In the genomic region with DNA sequence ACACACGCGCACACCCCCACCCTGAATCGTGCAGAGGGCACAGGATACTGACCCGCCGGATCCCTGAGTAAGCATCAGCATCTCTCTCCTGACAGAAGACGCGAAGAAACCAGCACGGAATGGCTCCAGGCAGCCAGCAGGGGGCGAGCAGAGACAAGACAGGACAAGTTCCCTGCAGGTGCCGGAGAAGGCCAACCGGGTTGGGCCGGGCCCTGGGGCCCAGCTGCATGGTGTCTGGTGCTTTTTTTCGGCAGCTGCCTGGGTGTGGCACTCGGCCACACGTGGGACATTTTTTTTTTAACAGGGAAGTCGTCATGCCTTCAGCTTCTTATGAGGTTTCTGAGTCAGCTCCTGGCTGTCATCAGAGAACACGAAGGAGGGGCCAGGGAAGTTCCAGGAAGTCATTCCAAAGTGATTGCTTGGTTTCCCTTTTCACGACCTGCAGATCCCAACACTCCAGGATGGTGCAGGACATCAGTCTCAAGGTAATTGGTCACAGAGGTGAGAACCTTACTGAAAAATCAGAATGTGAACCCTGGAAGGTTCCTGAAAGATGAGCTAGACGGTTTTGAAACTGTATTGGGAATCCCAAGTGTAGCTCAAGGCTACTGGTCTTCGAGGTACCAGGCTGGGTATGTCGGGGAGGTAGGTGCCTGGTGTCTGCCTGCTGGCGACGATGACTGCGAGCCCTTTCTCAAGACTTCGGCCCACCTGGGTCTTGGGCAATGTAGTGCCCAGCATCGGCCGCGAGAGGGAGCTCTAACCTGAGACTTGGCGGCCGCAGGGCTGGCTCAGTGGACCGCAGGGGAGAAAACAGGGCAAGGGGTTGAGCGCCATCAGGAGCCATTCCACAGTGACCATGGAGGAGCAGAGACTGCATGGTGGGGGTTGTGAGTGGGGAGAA, we compare ENCODE assay signal across 8 cellular contexts.
DNase-seq lines count a peak whose midpoint lies in the region; ATAC-seq lines count a peak whose summit lies in the region.

No MANE protein-coding gene starts in this region.

- no peaks in the 10 kb centered on the region for H3K27me3 ChIP-seq in CD4-positive, alpha-beta memory T cell (ENCODE audit: insufficient read depth, low read length)
- no peaks in the 10 kb centered on the region for H3K27me3 ChIP-seq in Karpas-422 (ENCODE audit: low read length)

- peaks cover 11% of the 10 kb centered on the region for H3K4me1 ChIP-seq in CD4-positive, alpha-beta memory T cell (ENCODE audit: insufficient read depth, low read length)
- peaks cover 4% of the 10 kb centered on the region for H3K4me1 ChIP-seq in Karpas-422 (ENCODE audit: low read length)

- H3K27ac ChIP-seq in CD4-positive, alpha-beta memory T cell (ENCODE audit: low read depth, low read length) = no peak overlapping the region
- no peak overlapping the region for H3K27ac ChIP-seq in Karpas-422 (ENCODE audit: low read length)

- H3K79me2 ChIP-seq in Karpas-422 (ENCODE audit: low read length) = no peaks in the 10 kb centered on the region

- H3K27me3 Mint-ChIP-seq in CD4-positive, alpha-beta memory T cell = peaks cover 0 to 24% of the 10 kb centered on the region in 2 donors
- peaks cover 12% of the 10 kb centered on the region for H3K27me3 Mint-ChIP-seq in activated T-helper 1 cell treated with anti-CD3 and anti-CD28 coated beads, Interleukin-12 subunit alpha, Interleukin-12 subunit beta, Interleukin-2, Interleukin-4 antibody, amounts not matched to agents 30 ng/mL and 10 ng/mL and 1 ng/mL, durations not matched to agents 14 hours and 24 hours and 36 hours (ENCODE audit: insufficient read depth)
- peaks cover 0 to 11% of the 10 kb centered on the region in 2 donors for H3K27me3 Mint-ChIP-seq in natural killer cell treated with Interleukin-12 subunit alpha and Interleukin-12 subunit beta and Interleukin-15 and Interleukin-18, amount 100 ng/mL, for 72 hours
- H3K27me3 Mint-ChIP-seq in stimulated activated memory B cell treated with anti-CD40 and anti-IgM and Interleukin-4, amounts not matched to agents 10 μg/mL and 1 μg/mL and 100 μg/mL, for 72 hours = peaks cover 55% of the 10 kb centered on the region

- no peak overlapping the region for H3K4me2 ChIP-seq in Karpas-422 (ENCODE audit: low read depth, low read length, poor library complexity, severe bottlenecking)

- no peaks in the 10 kb centered on the region for H3K9me3 Mint-ChIP-seq in CD4-positive, alpha-beta memory T cell
- H3K9me3 Mint-ChIP-seq in activated T-helper 1 cell treated with anti-CD3 and anti-CD28 coated beads, Interleukin-12 subunit alpha, Interleukin-12 subunit beta, Interleukin-2, Interleukin-4 antibody, amounts not matched to agents 30 ng/mL and 10 ng/mL and 1 ng/mL, durations not matched to agents 14 hours and 24 hours and 36 hours = no peaks in the 10 kb centered on the region
- H3K9me3 Mint-ChIP-seq in natural killer cell treated with Interleukin-12 subunit alpha and Interleukin-12 subunit beta and Interleukin-15 and Interleukin-18, amount 100 ng/mL, for 72 hours = no peaks in the 10 kb centered on the region
- no peaks in the 10 kb centered on the region for H3K9me3 Mint-ChIP-seq in stimulated activated memory B cell treated with anti-CD40 and anti-IgM and Interleukin-4, amounts not matched to agents 10 μg/mL and 1 μg/mL and 100 μg/mL, for 72 hours

- peaks cover 3% of the 10 kb centered on the region; the same call in 1 of the 2 replicates for H4K20me1 ChIP-seq in Karpas-422 (ENCODE audit: insufficient read depth, low read depth, low read length)

- H3K36me3 Mint-ChIP-seq in CD4-positive, alpha-beta memory T cell = no peaks in the 10 kb centered on the region
- H3K36me3 Mint-ChIP-seq in activated T-helper 1 cell treated with anti-CD3 and anti-CD28 coated beads, Interleukin-12 subunit alpha, Interleukin-12 subunit beta, Interleukin-2, Interleukin-4 antibody, amounts not matched to agents 30 ng/mL and 10 ng/mL and 1 ng/mL, durations not matched to agents 14 hours and 24 hours and 36 hours (ENCODE audit: low read depth) = no peaks in the 10 kb centered on the region
- no peaks in the 10 kb centered on the region for H3K36me3 Mint-ChIP-seq in natural killer cell treated with Interleukin-12 subunit alpha and Interleukin-12 subunit beta and Interleukin-15 and Interleukin-18, amount 100 ng/mL, for 72 hours
- H3K36me3 Mint-ChIP-seq in stimulated activated memory B cell treated with anti-CD40 and anti-IgM and Interleukin-4, amounts not matched to agents 10 μg/mL and 1 μg/mL and 100 μg/mL, for 72 hours = no peaks in the 10 kb centered on the region

- POLR2A ChIA-PET in CD4-positive, alpha-beta memory T cell (lab: Charles Lee; ENCODE audit: partially characterized antibody) = interaction anchor here (0.6 to 1.3 kb wide), 3 partner anchors 453 to 1558 kb away, joined by 3 to 5 read pairs (median 3); a partner anchor contains a TSS

- peak; percentile 68 to 84 (median 71) for DNase-seq in CD4-positive, alpha-beta memory T cell
- DNase-seq in Karpas-422 (peak; percentile 93), RPMI7951 (ENCODE audit: low read depth) (peak; percentile 98), fibroblast of peridontal ligament (ENCODE audit: extremely low read depth) (peak; percentile 89)
- DNase-seq in activated T-helper 1 cell treated with anti-CD3 and anti-CD28 coated beads, Interleukin-12 subunit alpha, Interleukin-12 subunit beta, Interleukin-2, Interleukin-4 antibody, amounts not matched to agents 30 ng/mL and 10 ng/mL and 1 ng/mL, durations not matched to agents 14 hours and 24 hours and 36 hours (ENCODE audit: low spot score) = peak; percentile 72
- peak; percentile 75 for DNase-seq in natural killer cell treated with Interleukin-12 subunit alpha and Interleukin-12 subunit beta and Interleukin-15 and Interleukin-18, amount 100 ng/mL, for 72 hours (ENCODE audit: low spot score)

- H3K9me3 ChIP-seq in CD4-positive, alpha-beta memory T cell (ENCODE audit: control insufficient read depth in 1 of 2, low read length in 2 of 2) = no peaks in the 10 kb centered on the region
- no peaks in the 10 kb centered on the region for H3K9me3 ChIP-seq in Karpas-422 (ENCODE audit: low read length)

- no peak overlapping the region for H2AFZ ChIP-seq in Karpas-422 (ENCODE audit: low read length)

- peak; percentile 66 for ATAC-seq in GM21423 (IDR thresholded peaks at IDR 0.05; ENCODE audit: unreplicated experiment)
- peak; percentile 66 to 72 for ATAC-seq in natural killer cell treated with Interleukin-12 subunit alpha and Interleukin-12 subunit beta and Interleukin-15 and Interleukin-18, amount 100 ng/mL, for 72 hours
- ATAC-seq in stimulated activated memory B cell treated with anti-CD40 and anti-IgM and Interleukin-4, amounts not matched to agents 10 μg/mL and 1 μg/mL and 100 μg/mL, for 72 hours = peak; percentile 85

- peak overlapping the region in 1 of 2 donors; percentile 9 for H3K4me3 ChIP-seq in CD4-positive, alpha-beta memory T cell (ENCODE audit: low read length in 2 of 2)
- no peak overlapping the region for H3K4me3 ChIP-seq in Karpas-422 (ENCODE audit: low read length)

- H3K27ac Mint-ChIP-seq in CD4-positive, alpha-beta memory T cell = peak overlapping the region in 6 of 7 donors; percentile 54 to 85 (median 73)
- peak overlapping the region; percentile 74 for H3K27ac Mint-ChIP-seq in activated T-helper 1 cell treated with anti-CD3 and anti-CD28 coated beads, Interleukin-12 subunit alpha, Interleukin-12 subunit beta, Interleukin-2, Interleukin-4 antibody, amounts not matched to agents 30 ng/mL and 10 ng/mL and 1 ng/mL, durations not matched to agents 14 hours and 24 hours and 36 hours
- peak overlapping the region in 1 of 2 donors; percentile 64 for H3K27ac Mint-ChIP-seq in natural killer cell treated with Interleukin-12 subunit alpha and Interleukin-12 subunit beta and Interleukin-15 and Interleukin-18, amount 100 ng/mL, for 72 hours
- H3K27ac Mint-ChIP-seq in stimulated activated memory B cell treated with anti-CD40 and anti-IgM and Interleukin-4, amounts not matched to agents 10 μg/mL and 1 μg/mL and 100 μg/mL, for 72 hours = peak overlapping the region; percentile 36

- peaks cover 10 to 14% (median 12%) of the 10 kb centered on the region in 4 donors for H3K4me1 Mint-ChIP-seq in CD4-positive, alpha-beta memory T cell
- peaks cover 14% of the 10 kb centered on the region for H3K4me1 Mint-ChIP-seq in activated T-helper 1 cell treated with anti-CD3 and anti-CD28 coated beads, Interleukin-12 subunit alpha, Interleukin-12 subunit beta, Interleukin-2, Interleukin-4 antibody, amounts not matched to agents 30 ng/mL and 10 ng/mL and 1 ng/mL, durations not matched to agents 14 hours and 24 hours and 36 hours (ENCODE audit: low read depth)
- H3K4me1 Mint-ChIP-seq in natural killer cell treated with Interleukin-12 subunit alpha and Interleukin-12 subunit beta and Interleukin-15 and Interleukin-18, amount 100 ng/mL, for 72 hours (ENCODE audit: low read depth in 2 of 2) = peaks cover 10 to 12% of the 10 kb centered on the region in 2 donors
- H3K4me1 Mint-ChIP-seq in stimulated activated memory B cell treated with anti-CD40 and anti-IgM and Interleukin-4, amounts not matched to agents 10 μg/mL and 1 μg/mL and 100 μg/mL, for 72 hours = peaks cover 15% of the 10 kb centered on the region

- no peaks in the 10 kb centered on the region for H3K9me2 ChIP-seq in Karpas-422 (replicated peaks; ENCODE audit: insufficient read depth, low read length)

- no peak overlapping the region for H3K9ac ChIP-seq in Karpas-422 (ENCODE audit: low read length)

- peak overlapping the region; percentile 75 to 90 (median 82) for H3K4me3 Mint-ChIP-seq in CD4-positive, alpha-beta memory T cell
- peak overlapping the region; percentile 38 for H3K4me3 Mint-ChIP-seq in activated T-helper 1 cell treated with anti-CD3 and anti-CD28 coated beads, Interleukin-12 subunit alpha, Interleukin-12 subunit beta, Interleukin-2, Interleukin-4 antibody, amounts not matched to agents 30 ng/mL and 10 ng/mL and 1 ng/mL, durations not matched to agents 14 hours and 24 hours and 36 hours
- peak overlapping the region; percentile 19 for H3K4me3 Mint-ChIP-seq in natural killer cell treated with Interleukin-12 subunit alpha and Interleukin-12 subunit beta and Interleukin-15 and Interleukin-18, amount 100 ng/mL, for 72 hours
- peak overlapping the region; percentile 65 for H3K4me3 Mint-ChIP-seq in stimulated activated memory B cell treated with anti-CD40 and anti-IgM and Interleukin-4, amounts not matched to agents 10 μg/mL and 1 μg/mL and 100 μg/mL, for 72 hours

- no peaks in the 10 kb centered on the region for H3K36me3 ChIP-seq in CD4-positive, alpha-beta memory T cell (ENCODE audit: insufficient read depth, low read length)
- no peaks in the 10 kb centered on the region for H3K36me3 ChIP-seq in Karpas-422 (ENCODE audit: insufficient read depth, low read length)

- intact Hi-C loops in CD4-positive, alpha-beta memory T cell (cut with micrococcal nuclease) = loop anchor here (1.0 kb wide), 1 partner anchor 477 kb away; no protein-coding TSS in a partner anchor
- intact Hi-C loops in activated T-helper 1 cell treated with anti-CD3 and anti-CD28 coated beads, Interleukin-12 subunit alpha, Interleukin-12 subunit beta, Interleukin-2, Interleukin-4 antibody, amounts not matched to agents 30 ng/mL and 10 ng/mL and 1 ng/mL, durations not matched to agents 14 hours and 24 hours and 36 hours (cut with micrococcal nuclease) = loop anchor here (1.0 kb wide), 2 partner anchors 477 to 504 kb away; no protein-coding TSS in a partner anchor

- CTCF ChIA-PET in CD4-positive, alpha-beta memory T cell (lab: Charles Lee; ENCODE audit: partially characterized antibody) = interaction anchor here (0.7 to 7.5 kb wide), 92 partner anchors 11 to 1558 kb away, joined by 3 to 222 read pairs (median 4); a partner anchor contains a TSS

Comparison
In these comparisons a context has a peak if more than half of its experiments do, and no peak if none do; other contexts are left out.
1. H3K4me3 Mint-ChIP-seq: peak in every context shown above with its lines; median percentile 82 in CD4-positive, alpha-beta memory T cell; 65 in stimulated activated memory B cell treated with anti-CD40 and anti-IgM and Interleukin-4, amounts not matched to agents 10 μg/mL and 1 μg/mL and 100 μg/mL, for 72 hours; 38 in activated T-helper 1 cell treated with anti-CD3 and anti-CD28 coated beads, Interleukin-12 subunit alpha, Interleukin-12 subunit beta, Interleukin-2, Interleukin-4 antibody, amounts not matched to agents 30 ng/mL and 10 ng/mL and 1 ng/mL, durations not matched to agents 14 hours and 24 hours and 36 hours; 19 in natural killer cell treated with Interleukin-12 subunit alpha and Interleukin-12 subunit beta and Interleukin-15 and Interleukin-18, amount 100 ng/mL, for 72 hours.